20 cellular contexts compared by ENCODE assay signal in genomic region chr7:150954986-150955518, GRCh38. TPM values are rescaled to one million over a fixed set of nuclear protein-coding genes. Genes with fewer than 3 reads are reported as not detected.
DNase-seq lines count a peak whose midpoint lies in the region; TF ChIP-seq lines count a peak whose summit lies in the region.
"Had no signal": no experiment of that assay in that cellular context is flagged by ENCODE, and none has a peak within 500 bp of the region (broad histone marks: within the 10 kb centered on the region; RNA-seq: fewer than 3 reads in every experiment).

No MANE protein-coding gene starts in this region.

- TF ChIP-seq EP300 in SK-N-SH (IDR thresholded peaks at IDR 0.05; ENCODE audit: borderline replicate concordance in 1 of 2, low read depth in 1 of 2, low read length in 1 of 2) (no peak), ovary (IDR thresholded peaks at IDR 0.05) (no peak), transverse colon (IDR thresholded peaks at IDR 0.05; ENCODE audit: low read depth) (no peak)

- no peak overlapping the region for H2AFZ ChIP-seq in SK-N-SH (ENCODE audit: low read depth)

- peak overlapping the region in 1 of 2 experiments; percentile 94; a peak in 3 of 4 replicates for H3K27ac ChIP-seq in SK-N-SH (ENCODE audit: low read depth in 2 of 2, low read length in 1 of 2)
- H3K27ac ChIP-seq in cardiac muscle cell = peak overlapping the region; percentile 86
- H3K27ac ChIP-seq in ovary = peak overlapping the region in 1 of 2 donors; percentile 28
- peak overlapping the region; percentile 69 to 93 (median 80) for H3K27ac ChIP-seq in transverse colon
- H3K27ac ChIP-seq: BLaER1, brain microvascular endothelial cell, HL-60, SJCRH30, skin epidermis had no signal

- no peaks in the 10 kb centered on the region for H3K9me3 Mint-ChIP-seq in immature natural killer cell
- H3K9me3 Mint-ChIP-seq: activated naive CD4-positive, alpha-beta T cell treated with anti-CD3 and anti-CD28 coated beads, Interleukin-2, amount 10 ng/mL, durations not matched to agents 7 days and 5 days; stimulated activated memory B cell treated with anti-CD40 and anti-IgM and Interleukin-4, amounts not matched to agents 10 μg/mL and 1 μg/mL and 100 μg/mL, for 72 hours had no signal

- peak overlapping the region; percentile 59; the same call in 1 of the 2 replicates for H3K4me2 ChIP-seq in SK-N-SH
- H3K4me2 ChIP-seq: BLaER1 had no signal

- TF ChIP-seq POLR2A in ovary (IDR thresholded peaks at IDR 0.05) = no peak
- no peak for TF ChIP-seq POLR2A in transverse colon (IDR thresholded peaks at IDR 0.05)

- intact Hi-C loops in ovary (cut with DNase I) (no loop called here), transverse colon (cut with DNase I; ENCODE audit: low total_unique reads) (no loop called here)

- H3K79me2 ChIP-seq in SK-N-SH (ENCODE audit: insufficient read depth) = no peaks in the 10 kb centered on the region

- no peak overlapping the region for H3K27ac Mint-ChIP-seq in immature natural killer cell
- H3K27ac Mint-ChIP-seq: activated naive CD4-positive, alpha-beta T cell treated with anti-CD3 and anti-CD28 coated beads, Interleukin-2, amount 10 ng/mL, durations not matched to agents 7 days and 5 days; stimulated activated memory B cell treated with anti-CD40 and anti-IgM and Interleukin-4, amounts not matched to agents 10 μg/mL and 1 μg/mL and 100 μg/mL, for 72 hours had no signal

- no peaks in the 10 kb centered on the region for H3K9me3 ChIP-seq in SK-N-SH
- no peaks in the 10 kb centered on the region for H3K9me3 ChIP-seq in cardiac muscle cell (ENCODE audit: low read depth)
- H3K9me3 ChIP-seq in ovary = no peaks in the 10 kb centered on the region
- H3K9me3 ChIP-seq in transverse colon = no peaks in the 10 kb centered on the region
- H3K9me3 ChIP-seq: BLaER1, SJCRH30 had no signal

- H3K36me3 ChIP-seq in SK-N-SH (replicated peaks in 1 of 2; ENCODE audit: control insufficient read depth in 1 of 2, insufficient read depth in 2 of 2, low read length in 1 of 2) = no peaks in the 10 kb centered on the region
- H3K36me3 ChIP-seq in cardiac muscle cell = peaks cover 9% of the 10 kb centered on the region
- no peaks in the 10 kb centered on the region for H3K36me3 ChIP-seq in ovary
- H3K36me3 ChIP-seq in transverse colon = no peaks in the 10 kb centered on the region
- H3K36me3 ChIP-seq: brain microvascular endothelial cell, SJCRH30 had no signal

- in situ Hi-C loops in transverse colon (cut with MboI; ENCODE audit: low pct_ligation_motif_present in 1 of 4, low pct_unique_long_range_greater_than_20kb in 1 of 4, low sequenced_read_pairs in 3 of 4) = no loop called here

- TF ChIP-seq CTCF in SK-N-SH (IDR thresholded peaks at IDR 0.05) (no peak), cardiac muscle cell (IDR thresholded peaks at IDR 0.05; ENCODE audit: low read depth, low read length) (no peak), ovary (IDR thresholded peaks at IDR 0.05) (no peak), transverse colon (IDR thresholded peaks at IDR 0.05) (no peak)

- peaks cover 8 to 13% (median 11%) of the 10 kb centered on the region in 3 donors for H3K27me3 Mint-ChIP-seq in immature natural killer cell (ENCODE audit: low read depth in 3 of 3)

- H3K4me1 ChIP-seq in SK-N-SH (ENCODE audit: control insufficient read depth in 1 of 2, insufficient read depth in 2 of 2, low read depth in 1 of 2, low read length in 1 of 2) (peaks cover 0 to 87% of the 10 kb centered on the region in 2 experiments; a peak in 2 of 4 replicates), cardiac muscle cell (ENCODE audit: low read depth) (peaks cover 38% of the 10 kb centered on the region), ovary (ENCODE audit: insufficient read depth) (peaks cover 16% of the 10 kb centered on the region), transverse colon (peaks cover 6 to 22% (median 9%) of the 10 kb centered on the region in 4 donors)
- H3K4me1 ChIP-seq: SJCRH30 had no signal

- no peaks in the 10 kb centered on the region for H4K20me1 ChIP-seq in SK-N-SH (ENCODE audit: insufficient read depth)

- H3K4me1 Mint-ChIP-seq in immature natural killer cell = no peaks in the 10 kb centered on the region

- H3K4me3 Mint-ChIP-seq in immature natural killer cell = no peak overlapping the region
- H3K4me3 Mint-ChIP-seq: activated naive CD4-positive, alpha-beta T cell treated with anti-CD3 and anti-CD28 coated beads, Interleukin-2, amount 10 ng/mL, durations not matched to agents 7 days and 5 days; stimulated activated memory B cell treated with anti-CD40 and anti-IgM and Interleukin-4, amounts not matched to agents 10 μg/mL and 1 μg/mL and 100 μg/mL, for 72 hours had no signal

- H3K27me3 ChIP-seq in SK-N-SH (ENCODE audit: insufficient read depth) (peaks cover 15% of the 10 kb centered on the region; the same call in 1 of the 2 replicates), cardiac muscle cell (no peaks in the 10 kb centered on the region), ovary (no peaks in the 10 kb centered on the region), transverse colon (peaks cover 15% of the 10 kb centered on the region)
- H3K27me3 ChIP-seq: BLaER1, SJCRH30 had no signal

- no peak overlapping the region for H3K9ac ChIP-seq in SK-N-SH
- H3K9ac ChIP-seq: BLaER1 had no signal

- H3K36me3 Mint-ChIP-seq in immature natural killer cell = no peaks in the 10 kb centered on the region
- H3K36me3 Mint-ChIP-seq: activated naive CD4-positive, alpha-beta T cell treated with anti-CD3 and anti-CD28 coated beads, Interleukin-2, amount 10 ng/mL, durations not matched to agents 7 days and 5 days had no signal

- H3K9me2 ChIP-seq in SK-N-SH = no peaks in the 10 kb centered on the region

- 71% methylated on average over 10 of the region's 21 CpGs for whole genome bisulfite sequencing in SK-N-SH (ENCODE audit: low lambda C conversion rate)
- WGBS in ovary, 3 donors = 36 to 48% (median 42%) methylated on average over 18 to 21 of the region's 21 CpGs
- WGBS in transverse colon (ENCODE audit: low coverage in 1 of 2), 2 donors = 67% methylated on average over 19 of the region's 21 CpGs; no CpG with 5 or more reads in 1 of the 2 donors

- POLR2A ChIA-PET in SK-N-SH (lab: Yijun Ruan, JAX) = interaction anchor here (1.0 to 3.2 kb wide), 9 partner anchors 9 to 167 kb away, joined by 3 to 19 read pairs (median 7); no protein-coding TSS in a partner anchor

- CTCF ChIA-PET in SK-N-SH (lab: Yijun Ruan, JAX) = interaction anchor here (0.8 to 27.1 kb wide), 20 partner anchors 9 to 176 kb away, joined by 3 to 761 read pairs (median 14); partner anchors contain the start of gene NOS3

- no peaks in the 10 kb centered on the region for H3F3A ChIP-seq in SK-N-SH (replicated peaks; ENCODE audit: insufficient read depth)

- DNase-seq in SK-N-SH (no peak), cardiac muscle cell (ENCODE audit: low read depth in 1 of 2, low spot score in 1 of 2) (no peak), ovary (no peak), transverse colon (no peak), immature natural killer cell (no peak), AG08395 (ENCODE audit: low spot score) (no peak), NK-92 (lab: John Stamatoyannopoulos, UW; ENCODE audit: unreplicated experiment) (no peak)
- DNase-seq: activated CD4-positive, alpha-beta T cell treated with anti-CD3 and anti-CD28 coated beads for 48 hours; activated naive CD4-positive, alpha-beta T cell treated with anti-CD3 and anti-CD28 coated beads, Interleukin-2, amount 10 ng/mL, durations not matched to agents 7 days and 5 days; activated T-cell treated with anti-CD3 and anti-CD28 coated beads for 4 hours; brain microvascular endothelial cell; DMS79; KG1; SJCRH30; T1000 had no signal

- no peak for TF ChIP-seq RAD21 in SK-N-SH (IDR thresholded peaks at IDR 0.05; ENCODE audit: low read length)

- H3K4me3 ChIP-seq in SK-N-SH (ENCODE audit: low read depth in 2 of 2, low read length in 1 of 2) = peak overlapping the region in 1 of 2 experiments; percentile 45; a peak in 2 of 4 replicates
- no peak overlapping the region for H3K4me3 ChIP-seq in cardiac muscle cell
- peak overlapping the region; percentile 36 for H3K4me3 ChIP-seq in ovary
- peak overlapping the region; percentile 7 to 35 (median 22) for H3K4me3 ChIP-seq in transverse colon
- H3K4me3 ChIP-seq: BLaER1, SJCRH30, skin epidermis had no signal

TF ChIP-seq in SK-N-SH, 30 proteins besides CTCF, POLR2A, EP300 and RAD21:
- TF ChIP-seq FOSL2 (IDR thresholded peaks at IDR 0.05; ENCODE audit: borderline replicate concordance, low read depth) = no peak
- TF ChIP-seq SIN3A (IDR thresholded peaks at IDR 0.05; ENCODE audit: borderline replicate concordance, low read depth, low read length) = no peak
- TF ChIP-seq RCOR1 (IDR thresholded peaks at IDR 0.05; ENCODE audit: low read length) = no peak
- no peak for TF ChIP-seq USF2 (IDR thresholded peaks at IDR 0.05; ENCODE audit: borderline replicate concordance, low read depth, low read length)
- TF ChIP-seq GATA2 (CRISPR knock-in tag; IDR thresholded peaks at IDR 0.05) = 0 out of 2 replicates have a peak, but pooled peaks have one; percentile 27

RNA-seq across cellular contexts. Expression of gene KCNH2, which starts 23.1 kb away (rescaled TPM):
- polyA plus RNA-seq in SK-N-SH (2012; rRNA removed) (2.2 and 6.4 TPM in 2 replicates), cardiac muscle cell (48.0 and 64.2 TPM in 2 replicates), ovary (1 to 10 TPM; 3.0 to 5.0 TPM), immature natural killer cell (not detected)
- polyA plus RNA-seq in SK-N-SH (2012; cell fraction: cytosol; rRNA removed) = 2.8 and 8.3 TPM in 2 replicates
- 4.1 and 6.1 TPM in 2 replicates for polyA plus RNA-seq in SK-N-SH (2012; cell fraction: nucleus; rRNA removed)
- total RNA-seq in cardiac muscle cell (91.5 and 110 TPM in 2 replicates), ovary (10 to 100 TPM in 2 of 7 donors, 1 to 10 TPM in 5; 2.0 to 26.3 (median 8.0) TPM), transverse colon (10 to 100 TPM in 3 of 4 donors, 1 to 10 TPM in 1; 9.5 to 39.0 (median 19.3) TPM)

RNA-seq across cellular contexts. Expression of gene NOS3, which starts 35.8 kb away (rescaled TPM):
- polyA plus RNA-seq in SK-N-SH (2012; rRNA removed) (0.15 and 0.41 TPM in 2 replicates), cardiac muscle cell (13.1 and 16.3 TPM in 2 replicates), ovary (1 to 10 TPM; 1.0 to 8.9 TPM), immature natural killer cell (1 to 10 TPM in 2 of 3 donors, under 1 TPM in 1; 0.21 to 4.9 (median 2.4) TPM)
- 0.01 and 0.24 TPM in 2 replicates for polyA plus RNA-seq in SK-N-SH (2012; cell fraction: cytosol; rRNA removed)
- 0.09 and 0.13 TPM in 2 replicates for polyA plus RNA-seq in SK-N-SH (2012; cell fraction: nucleus; rRNA removed)
- total RNA-seq in cardiac muscle cell (19.7 and 20.3 TPM in 2 replicates), ovary (10 to 100 TPM in 1 of 7 donors, 1 to 10 TPM in 6; 2.9 to 26.0 (median 5.4) TPM), transverse colon (10 to 100 TPM in 2 of 4 donors, 1 to 10 TPM in 2; 2.5 to 34.2 (median 7.0) TPM)
- polyA plus RNA-seq: neural cell had no signal
